ENCODE assay signal across 22 cellular contexts in genomic region chr1:224519874-224520273, GRCh38.
"Had no signal": no experiment of that assay in that cellular context is flagged by ENCODE, and none has a peak within 500 bp of the region (broad histone marks: within the 10 kb centered on the region; RNA-seq: fewer than 3 reads in every experiment).

No MANE protein-coding gene starts in this region.

- H3K27ac Mint-ChIP-seq: endodermal cell; naive thymus-derived CD4-positive, alpha-beta T cell; nephron progenitor cell; stimulated activated naive B cell treated with anti-CD40 and anti-IgM and Interleukin-4, amounts not matched to agents 10 μg/mL and 1 μg/mL and 100 μg/mL, for 72 hours had no signal

- DNase-seq: effector CD4-positive, alpha-beta T cell; endodermal cell; erythroblast; heart left ventricle; hypothalamus; kidney glomerular epithelial cell; mesendoderm; naive thymus-derived CD4-positive, alpha-beta T cell; nephron progenitor cell; right lobe of liver; spleen; stimulated activated CD4-positive, alpha-beta T cell treated with anti-CD3 and anti-CD28 coated beads, Interleukin-15, amount 100 ng/mL, for 24 hours; stimulated activated CD4-positive, alpha-beta T cell treated with anti-CD3 and anti-CD28 coated beads, Interleukin-1b, Interleukin-23, amount 100 ng/mL, for 48 hours; stimulated activated CD4-positive, alpha-beta T cell treated with anti-CD3 and anti-CD28 coated beads, Interleukin-4, amount 100 ng/mL, for 24 hours; stimulated activated naive B cell treated with anti-CD40 and anti-IgM and Interleukin-4, amounts not matched to agents 10 μg/mL and 1 μg/mL and 100 μg/mL, for 72 hours; stomach; substantia nigra; transverse colon had no signal

- ATAC-seq: heart left ventricle; naive thymus-derived CD4-positive, alpha-beta T cell; right lobe of liver; stimulated activated naive B cell treated with anti-CD40 and anti-IgM and Interleukin-4, amounts not matched to agents 10 μg/mL and 1 μg/mL and 100 μg/mL, for 72 hours had no signal

- H3K4me1 ChIP-seq: heart left ventricle, parathyroid adenoma, prostate gland, right lobe of liver, spleen, stomach, transverse colon had no signal

- H3K4me1 Mint-ChIP-seq: naive thymus-derived CD4-positive, alpha-beta T cell; stimulated activated naive B cell treated with anti-CD40 and anti-IgM and Interleukin-4, amounts not matched to agents 10 μg/mL and 1 μg/mL and 100 μg/mL, for 72 hours had no signal

- H3K9ac ChIP-seq: parathyroid adenoma had no signal

- H3K4me3 Mint-ChIP-seq: endodermal cell; naive thymus-derived CD4-positive, alpha-beta T cell; nephron progenitor cell; stimulated activated naive B cell treated with anti-CD40 and anti-IgM and Interleukin-4, amounts not matched to agents 10 μg/mL and 1 μg/mL and 100 μg/mL, for 72 hours had no signal

- H3K27me3 ChIP-seq: heart left ventricle, right lobe of liver, spleen, stomach, transverse colon had no signal

- H3K4me3 ChIP-seq: coronary artery, heart left ventricle, prostate gland, right lobe of liver, spleen, stomach, thoracic aorta, transverse colon had no signal

- H3K79me2 ChIP-seq: parathyroid adenoma had no signal

- H3K9me3 ChIP-seq: heart left ventricle, prostate gland, right lobe of liver, spleen, thoracic aorta, transverse colon had no signal

- H3K9me3 Mint-ChIP-seq: naive thymus-derived CD4-positive, alpha-beta T cell; nephron progenitor cell had no signal

- H2AFZ ChIP-seq: parathyroid adenoma had no signal

- H3K36me3 ChIP-seq: heart left ventricle, right lobe of liver, spleen, stomach, thoracic aorta, transverse colon had no signal

- H3K27ac ChIP-seq: coronary artery, heart left ventricle, parathyroid adenoma, prostate gland, right lobe of liver, spleen, stomach, thoracic aorta, transverse colon had no signal
